In the genomic region with DNA sequence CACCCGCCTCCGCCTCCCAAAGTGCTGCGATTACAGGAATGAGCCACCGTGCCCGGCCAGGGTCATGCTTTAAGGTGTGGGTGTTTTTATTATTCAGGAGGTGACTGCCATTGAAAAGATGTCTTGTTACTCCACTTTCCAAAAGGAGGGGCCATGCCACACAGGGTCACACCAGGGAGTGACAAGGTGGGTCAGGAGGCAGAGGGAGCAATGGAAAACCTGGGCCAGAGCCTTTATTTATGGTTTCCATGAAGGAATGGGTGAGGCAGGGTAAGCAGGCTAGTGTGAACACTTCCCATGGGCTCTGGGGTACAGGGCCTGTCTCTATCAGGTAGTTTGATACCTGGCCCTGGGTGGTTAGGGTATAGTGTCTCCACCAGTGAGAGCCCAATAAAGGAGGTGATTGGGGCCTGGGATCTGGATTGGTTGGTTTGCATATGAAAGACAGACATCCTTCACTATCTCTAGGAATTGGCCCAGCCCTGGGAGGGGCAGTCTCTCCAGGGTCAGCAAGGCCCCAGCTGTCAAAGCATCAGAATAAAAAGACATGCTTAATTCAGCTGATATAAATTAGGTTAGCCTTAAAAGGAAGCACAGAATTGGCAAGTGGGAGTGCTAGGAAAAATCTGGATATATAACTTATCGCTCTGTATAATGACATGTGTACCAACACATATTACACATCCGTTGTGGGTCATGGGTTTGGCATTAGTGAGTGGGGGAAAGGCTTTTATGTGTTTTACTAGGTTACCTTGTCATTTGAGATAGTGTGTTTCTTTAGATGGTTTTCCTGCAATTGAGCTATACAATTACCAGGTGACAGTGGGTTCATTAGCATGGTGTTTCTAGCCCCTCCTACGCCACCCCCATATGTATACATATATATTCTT, we compare ENCODE assay signal across 1 cellular context.
TF ChIP-seq lines count a peak whose summit lies in the region.

No MANE protein-coding gene starts in this region.

TF ChIP-seq in GM23338, 12 proteins besides CTCF, POLR2A, EP300 and RAD21 (continued from another document):
- TF ChIP-seq, protein P1, sequence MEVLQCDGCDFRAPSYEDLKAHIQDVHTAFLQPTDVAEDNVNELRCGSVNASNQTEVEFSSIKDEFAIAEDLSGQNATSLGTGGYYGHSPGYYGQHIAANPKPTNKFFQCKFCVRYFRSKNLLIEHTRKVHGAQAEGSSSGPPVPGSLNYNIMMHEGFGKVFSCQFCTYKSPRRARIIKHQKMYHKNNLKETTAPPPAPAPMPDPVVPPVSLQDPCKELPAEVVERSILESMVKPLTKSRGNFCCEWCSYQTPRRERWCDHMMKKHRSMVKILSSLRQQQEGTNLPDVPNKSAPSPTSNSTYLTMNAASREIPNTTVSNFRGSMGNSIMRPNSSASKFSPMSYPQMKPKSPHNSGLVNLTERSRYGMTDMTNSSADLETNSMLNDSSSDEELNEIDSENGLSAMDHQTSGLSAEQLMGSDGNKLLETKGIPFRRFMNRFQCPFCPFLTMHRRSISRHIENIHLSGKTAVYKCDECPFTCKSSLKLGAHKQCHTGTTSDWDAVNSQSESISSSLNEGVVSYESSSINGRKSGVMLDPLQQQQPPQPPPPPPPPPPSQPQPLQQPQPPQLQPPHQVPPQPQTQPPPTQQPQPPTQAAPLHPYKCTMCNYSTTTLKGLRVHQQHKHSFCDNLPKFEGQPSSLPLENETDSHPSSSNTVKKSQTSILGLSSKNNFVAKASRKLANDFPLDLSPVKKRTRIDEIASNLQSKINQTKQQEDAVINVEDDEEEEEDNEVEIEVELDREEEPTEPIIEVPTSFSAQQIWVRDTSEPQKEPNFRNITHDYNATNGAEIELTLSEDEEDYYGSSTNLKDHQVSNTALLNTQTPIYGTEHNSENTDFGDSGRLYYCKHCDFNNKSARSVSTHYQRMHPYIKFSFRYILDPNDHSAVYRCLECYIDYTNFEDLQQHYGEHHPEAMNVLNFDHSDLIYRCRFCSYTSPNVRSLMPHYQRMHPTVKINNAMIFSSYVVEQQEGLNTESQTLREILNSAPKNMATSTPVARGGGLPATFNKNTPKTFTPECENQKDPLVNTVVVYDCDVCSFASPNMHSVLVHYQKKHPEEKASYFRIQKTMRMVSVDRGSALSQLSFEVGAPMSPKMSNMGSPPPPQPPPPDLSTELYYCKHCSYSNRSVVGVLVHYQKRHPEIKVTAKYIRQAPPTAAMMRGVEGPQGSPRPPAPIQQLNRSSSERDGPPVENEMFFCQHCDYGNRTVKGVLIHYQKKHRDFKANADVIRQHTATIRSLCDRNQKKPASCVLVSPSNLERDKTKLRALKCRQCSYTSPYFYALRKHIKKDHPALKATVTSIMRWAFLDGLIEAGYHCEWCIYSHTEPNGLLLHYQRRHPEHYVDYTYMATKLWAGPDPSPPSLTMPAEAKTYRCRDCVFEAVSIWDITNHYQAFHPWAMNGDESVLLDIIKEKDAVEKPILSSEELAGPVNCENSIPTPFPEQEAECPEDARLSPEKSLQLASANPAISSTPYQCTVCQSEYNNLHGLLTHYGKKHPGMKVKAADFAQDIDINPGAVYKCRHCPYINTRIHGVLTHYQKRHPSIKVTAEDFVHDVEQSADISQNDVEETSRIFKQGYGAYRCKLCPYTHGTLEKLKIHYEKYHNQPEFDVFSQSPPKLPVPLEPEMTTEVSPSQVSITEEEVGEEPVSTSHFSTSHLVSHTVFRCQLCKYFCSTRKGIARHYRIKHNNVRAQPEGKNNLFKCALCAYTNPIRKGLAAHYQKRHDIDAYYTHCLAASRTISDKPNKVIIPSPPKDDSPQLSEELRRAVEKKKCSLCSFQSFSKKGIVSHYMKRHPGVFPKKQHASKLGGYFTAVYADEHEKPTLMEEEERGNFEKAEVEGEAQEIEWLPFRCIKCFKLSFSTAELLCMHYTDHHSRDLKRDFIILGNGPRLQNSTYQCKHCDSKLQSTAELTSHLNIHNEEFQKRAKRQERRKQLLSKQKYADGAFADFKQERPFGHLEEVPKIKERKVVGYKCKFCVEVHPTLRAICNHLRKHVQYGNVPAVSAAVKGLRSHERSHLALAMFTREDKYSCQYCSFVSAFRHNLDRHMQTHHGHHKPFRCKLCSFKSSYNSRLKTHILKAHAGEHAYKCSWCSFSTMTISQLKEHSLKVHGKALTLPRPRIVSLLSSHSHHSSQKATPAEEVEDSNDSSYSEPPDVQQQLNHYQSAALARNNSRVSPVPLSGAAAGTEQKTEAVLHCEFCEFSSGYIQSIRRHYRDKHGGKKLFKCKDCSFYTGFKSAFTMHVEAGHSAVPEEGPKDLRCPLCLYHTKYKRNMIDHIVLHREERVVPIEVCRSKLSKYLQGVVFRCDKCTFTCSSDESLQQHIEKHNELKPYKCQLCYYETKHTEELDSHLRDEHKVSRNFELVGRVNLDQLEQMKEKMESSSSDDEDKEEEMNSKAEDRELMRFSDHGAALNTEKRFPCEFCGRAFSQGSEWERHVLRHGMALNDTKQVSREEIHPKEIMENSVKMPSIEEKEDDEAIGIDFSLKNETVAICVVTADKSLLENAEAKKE (CRISPR knock-in tag; IDR thresholded peaks at IDR 0.05), result no peak
- TF ChIP-seq JUNB (IDR thresholded peaks at IDR 0.05; ENCODE audit: unreplicated experiment), result no peak
TF ChIP-seq in GM23338: peak in this region for 0.
